In the genomic region with DNA sequence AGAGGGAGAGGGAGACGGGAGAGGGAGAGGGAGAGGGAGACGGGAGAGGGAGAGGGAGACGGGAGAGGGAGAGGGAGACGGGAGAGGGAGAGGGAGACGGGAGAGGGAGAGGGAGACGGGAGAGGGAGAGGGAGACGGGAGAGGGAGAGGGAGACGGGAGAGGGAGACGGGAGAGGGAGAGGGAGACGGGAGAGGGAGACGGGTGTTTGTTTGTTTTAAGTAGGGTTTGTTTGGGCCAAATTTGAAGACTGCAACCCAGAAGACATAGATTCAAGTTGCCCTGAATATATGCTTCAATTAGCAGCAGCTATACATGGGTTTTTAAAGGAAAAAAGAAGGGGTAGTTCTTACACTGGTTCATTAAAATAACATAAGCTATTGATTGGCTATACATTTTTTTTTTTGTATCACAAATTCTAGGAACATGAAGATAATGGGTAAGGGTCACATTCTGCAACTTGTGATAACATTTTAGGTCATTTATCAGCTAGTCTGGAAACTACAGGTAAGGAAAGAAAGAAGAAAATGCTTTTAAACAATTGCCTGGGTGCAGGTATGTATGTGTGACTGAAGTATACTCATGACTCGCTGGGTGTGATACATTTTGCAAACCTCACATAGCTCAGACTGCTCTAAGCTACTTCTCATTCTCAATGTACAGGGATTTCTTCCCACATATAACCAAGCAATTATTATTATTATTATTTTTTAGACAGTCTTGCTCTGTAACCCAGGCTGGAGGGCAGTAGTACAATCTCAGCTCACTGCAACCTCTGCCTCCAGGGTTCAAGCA, we compare ENCODE assay signal across 1 cellular context.
TF ChIP-seq lines count a peak whose summit lies in the region.

No MANE protein-coding gene starts in this region.

TF ChIP-seq in HCT116, 20 proteins besides CTCF, POLR2A, EP300 and RAD21 (continued from another document):
- TF ChIP-seq, protein P1, sequence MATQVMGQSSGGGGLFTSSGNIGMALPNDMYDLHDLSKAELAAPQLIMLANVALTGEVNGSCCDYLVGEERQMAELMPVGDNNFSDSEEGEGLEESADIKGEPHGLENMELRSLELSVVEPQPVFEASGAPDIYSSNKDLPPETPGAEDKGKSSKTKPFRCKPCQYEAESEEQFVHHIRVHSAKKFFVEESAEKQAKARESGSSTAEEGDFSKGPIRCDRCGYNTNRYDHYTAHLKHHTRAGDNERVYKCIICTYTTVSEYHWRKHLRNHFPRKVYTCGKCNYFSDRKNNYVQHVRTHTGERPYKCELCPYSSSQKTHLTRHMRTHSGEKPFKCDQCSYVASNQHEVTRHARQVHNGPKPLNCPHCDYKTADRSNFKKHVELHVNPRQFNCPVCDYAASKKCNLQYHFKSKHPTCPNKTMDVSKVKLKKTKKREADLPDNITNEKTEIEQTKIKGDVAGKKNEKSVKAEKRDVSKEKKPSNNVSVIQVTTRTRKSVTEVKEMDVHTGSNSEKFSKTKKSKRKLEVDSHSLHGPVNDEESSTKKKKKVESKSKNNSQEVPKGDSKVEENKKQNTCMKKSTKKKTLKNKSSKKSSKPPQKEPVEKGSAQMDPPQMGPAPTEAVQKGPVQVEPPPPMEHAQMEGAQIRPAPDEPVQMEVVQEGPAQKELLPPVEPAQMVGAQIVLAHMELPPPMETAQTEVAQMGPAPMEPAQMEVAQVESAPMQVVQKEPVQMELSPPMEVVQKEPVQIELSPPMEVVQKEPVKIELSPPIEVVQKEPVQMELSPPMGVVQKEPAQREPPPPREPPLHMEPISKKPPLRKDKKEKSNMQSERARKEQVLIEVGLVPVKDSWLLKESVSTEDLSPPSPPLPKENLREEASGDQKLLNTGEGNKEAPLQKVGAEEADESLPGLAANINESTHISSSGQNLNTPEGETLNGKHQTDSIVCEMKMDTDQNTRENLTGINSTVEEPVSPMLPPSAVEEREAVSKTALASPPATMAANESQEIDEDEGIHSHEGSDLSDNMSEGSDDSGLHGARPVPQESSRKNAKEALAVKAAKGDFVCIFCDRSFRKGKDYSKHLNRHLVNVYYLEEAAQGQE (IDR thresholded peaks at IDR 0.05; ENCODE audit: low read depth), result no peak
- TF ChIP-seq EGR1 (IDR thresholded peaks at IDR 0.05; ENCODE audit: low read depth) (no peak), ZNF274 (IDR thresholded peaks at IDR 0.05; ENCODE audit: low read depth, low read length) (no peak), CBX3 (IDR thresholded peaks at IDR 0.05; ENCODE audit: low read depth) (no peak), JUND (IDR thresholded peaks at IDR 0.05) (no peak), SP1 (IDR thresholded peaks at IDR 0.05; ENCODE audit: low read depth) (no peak), ZFX (IDR thresholded peaks at IDR 0.05) (no peak), FOSL1 (IDR thresholded peaks at IDR 0.05; ENCODE audit: low read depth) (no peak), TCF7L2 (IDR thresholded peaks at IDR 0.05; ENCODE audit: borderline replicate concordance, extremely low read depth, insufficient read depth, insufficient read length) (no peak), POLR2AphosphoS5 (IDR thresholded peaks at IDR 0.05; ENCODE audit: low read depth, low read length) (no peak)
- TF ChIP-seq, protein P2, sequence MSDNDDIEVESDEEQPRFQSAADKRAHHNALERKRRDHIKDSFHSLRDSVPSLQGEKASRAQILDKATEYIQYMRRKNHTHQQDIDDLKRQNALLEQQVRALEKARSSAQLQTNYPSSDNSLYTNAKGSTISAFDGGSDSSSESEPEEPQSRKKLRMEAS (IDR thresholded peaks at IDR 0.05), result no peak
